In genomic region chr11:114815176-114815575, GRCh38 we compare ENCODE assay signal across 27 cellular contexts.
"Had no signal": no experiment of that assay in that cellular context is flagged by ENCODE, and none has a peak within 500 bp of the region (broad histone marks: within the 10 kb centered on the region; RNA-seq: fewer than 3 reads in every experiment).

No MANE protein-coding gene starts in this region.

- H3K36me3 ChIP-seq: stomach, suprapubic skin, thoracic aorta, thyroid gland, tibial artery, tibial nerve, transverse colon, upper lobe of left lung, upper lobe of right lung, uterus, vagina had no signal

- FAIRE-seq: urothelium cell line had no signal

- H3K4me3 ChIP-seq: stomach, suprapubic skin, testis, thoracic aorta, thyroid gland, tibial artery, tibial nerve, transverse colon, upper lobe of left lung, upper lobe of right lung, uterus, vagina had no signal

- H3K27me3 ChIP-seq: testis, thyroid gland, upper lobe of left lung, upper lobe of right lung, uterus, vagina had no signal

- ATAC-seq: stimulated activated effector memory CD8-positive, alpha-beta T cell treated with anti-CD3 and anti-CD28 coated beads, Interleukin-12 subunit alpha, Interleukin-12 subunit beta, amount 100 ng/mL, for 72 hours; stimulated activated memory B cell treated with anti-CD40 and anti-IgM and Interleukin-4, amounts not matched to agents 10 μg/mL and 1 μg/mL and 100 μg/mL, for 72 hours; stimulated activated naive CD8-positive, alpha-beta T cell treated with anti-CD3 and anti-CD28 coated beads, Interleukin-15, amount 100 ng/mL, for 72 hours; stimulated activated naive CD8-positive, alpha-beta T cell treated with anti-CD3 and anti-CD28 coated beads, Interleukin-15, Interleukin-2, amounts not matched to agents 100 U/mL and 50 U/mL, for 24 hours; upper lobe of right lung had no signal

- DNase-seq: stimulated activated CD4-positive, alpha-beta T cell treated with anti-CD3 and anti-CD28 coated beads, Interleukin-2, amount 100 ng/mL, for 48 hours; stimulated activated CD4-positive, alpha-beta T cell treated with anti-CD3 and anti-CD28 coated beads, Interleukin-4, amount 100 ng/mL, for 1 hour; stimulated activated CD4-positive, alpha-beta T cell treated with anti-CD3 and anti-CD28 coated beads, Interleukin-4, amount 100 ng/mL, for 24 hours; stimulated activated CD4-positive, alpha-beta T cell treated with anti-CD3 and anti-CD28 coated beads, Interleukin-4, amount 100 ng/mL, for 4 hours; stimulated activated CD8-positive, alpha-beta memory T cell treated with anti-CD3 and anti-CD28 coated beads, Interleukin-4, amount 100 ng/mL, for 48 hours; stimulated activated naive B cell treated with anti-CD40 and anti-IgM and Interleukin-4, amounts not matched to agents 10 μg/mL and 1 μg/mL and 100 μg/mL, for 72 hours; stimulated activated naive CD4-positive, alpha-beta T cell; stimulated activated naive CD4-positive, alpha-beta T cell treated with Interleukin-2 at 50 U/mL for 16 hours; stimulated activated naive CD8-positive, alpha-beta T cell treated with anti-CD3 and anti-CD28 coated beads, Interleukin-15, amount 100 ng/mL, for 72 hours; stimulated activated naive CD8-positive, alpha-beta T cell treated with anti-CD3 and anti-CD28 coated beads, Interleukin-15, Interleukin-2, amounts not matched to agents 100 U/mL and 50 U/mL, for 24 hours; stomach; substantia nigra; testis; thyroid gland; tibial artery; transverse colon; trophoblast cell; upper lobe of left lung; upper lobe of right lung; uterus had no signal

- H3K4me1 ChIP-seq: stomach, suprapubic skin, testis, thyroid gland, tibial artery, tibial nerve, transverse colon, upper lobe of left lung, upper lobe of right lung, uterus, vagina had no signal

- H3K9me3 ChIP-seq: stomach, suprapubic skin, testis, thoracic aorta, thyroid gland, tibial artery, tibial nerve, transverse colon, upper lobe of left lung, upper lobe of right lung, uterus, vagina had no signal

- H3K27ac ChIP-seq: stomach, suprapubic skin, testis, thoracic aorta, thyroid gland, tibial artery, tibial nerve, transverse colon, upper lobe of left lung, upper lobe of right lung, uterus, vagina had no signal
